In genomic region chr2:74414913-74415761, GRCh38 we compare ENCODE assay signal across 8 cellular contexts. TPM values are rescaled to one million over a fixed set of nuclear protein-coding genes. Genes with fewer than 3 reads are reported as not detected.
DNase-seq lines count a peak whose midpoint lies in the region; ATAC-seq and TF ChIP-seq lines count a peak whose summit lies in the region.

No MANE protein-coding gene starts in this region.

- H3K27me3 Mint-ChIP-seq in chondrocyte (ENCODE audit: low read depth): peaks cover 5% of the 10 kb centered on the region

- H3K27me3 ChIP-seq in mononuclear cell (ENCODE audit: insufficient read depth, low read length): no peaks in the 10 kb centered on the region

- no peak overlapping the region for H3K27ac Mint-ChIP-seq in chondrocyte (ENCODE audit: unreplicated experiment)

- ATAC-seq in GM21528 (IDR thresholded peaks at IDR 0.05; ENCODE audit: low FRiP score, unreplicated experiment) (no peak), GM18867 (IDR thresholded peaks at IDR 0.05; ENCODE audit: unreplicated experiment) (no peak)

- no peaks in the 10 kb centered on the region for H3K9me3 ChIP-seq in mononuclear cell (ENCODE audit: low read depth, low read length)

- no peaks in the 10 kb centered on the region for H3K4me1 Mint-ChIP-seq in chondrocyte (ENCODE audit: low read depth)

- peaks cover 40% of the 10 kb centered on the region for H3K4me1 ChIP-seq in mononuclear cell (ENCODE audit: insufficient read depth, low read length)

- peak; percentile 29; the same call in 1 of the 3 replicates for TF ChIP-seq CTCF in GM12872 (IDR thresholded peaks at IDR 0.05; ENCODE audit: insufficient read depth, low read depth, low read length)
- no peak for TF ChIP-seq CTCF in chondrocyte (IDR thresholded peaks at IDR 0.05)

- no peaks in the 10 kb centered on the region for H3K36me3 Mint-ChIP-seq in chondrocyte (ENCODE audit: low read depth)

- H3K9me3 Mint-ChIP-seq in chondrocyte (ENCODE audit: low read depth): no peaks in the 10 kb centered on the region

- no peak overlapping the region for H3K4me3 Mint-ChIP-seq in chondrocyte (ENCODE audit: unreplicated experiment)

- peak overlapping the region; percentile 38 for H3K4me3 ChIP-seq in mononuclear cell (ENCODE audit: low read length)

- peak; percentile 8 for DNase-seq in LHCN-M2 (ENCODE audit: low read depth)
- peak; percentile 14 for DNase-seq in effector CD8-positive, alpha-beta T cell (lab: John Stamatoyannopoulos, UW)
- DNase-seq in NCI-H2029 (lab: John Stamatoyannopoulos, UW): no peak
- DNase-seq in chondrocyte (ENCODE audit: low spot score): no peak

RNA-seq across cellular contexts. Expression of gene C2orf81, which starts 6.3 kb away (rescaled TPM):
- 0.63 and 1.5 TPM in 2 replicates for total RNA-seq in LHCN-M2 (2014; rRNA removed)
- polyA plus RNA-seq in LHCN-M2 (2012): 1.3 TPM
- 0.94 TPM for total RNA-seq in mononuclear cell
- total RNA-seq in chondrocyte: 1.3 to 3.4 TPM (median 1.5 TPM) in 3 replicates

RNA-seq across cellular contexts. Expression of gene WDR54, which starts 6.4 kb away (rescaled TPM):
- 40.0 and 55.8 TPM in 2 replicates for total RNA-seq in LHCN-M2 (2014; rRNA removed)
- polyA plus RNA-seq in LHCN-M2 (2012): 36.3 TPM
- total RNA-seq in mononuclear cell: 9.3 TPM
- total RNA-seq in chondrocyte: 10.4 to 11.2 TPM (median 11.0 TPM) in 3 replicates

RNA-seq across cellular contexts. Expression of gene RTKN, which starts 26.6 kb away (rescaled TPM):
- 36.2 and 51.4 TPM in 2 replicates for total RNA-seq in LHCN-M2 (2014; rRNA removed)
- polyA plus RNA-seq in LHCN-M2 (2012): 21.2 TPM
- 0.31 TPM for total RNA-seq in mononuclear cell
- total RNA-seq in chondrocyte: 18.3 to 32.4 TPM (median 20.4 TPM) in 3 replicates

RNA-seq across cellular contexts. Expression of gene DCTN1, which starts 35.0 kb away (rescaled TPM):
- total RNA-seq in LHCN-M2 (2014; rRNA removed): 117 and 126 TPM in 2 replicates
- polyA plus RNA-seq in LHCN-M2 (2012): 193 TPM
- 41.8 TPM for total RNA-seq in mononuclear cell
- 157 to 167 TPM (median 161 TPM) in 3 replicates for total RNA-seq in chondrocyte

RNA-seq across cellular contexts. Expression of gene INO80B, which starts 39.8 kb away (rescaled TPM):
- total RNA-seq in LHCN-M2 (2014; rRNA removed): 5.6 and 23.2 TPM in 2 replicates
- 26.3 TPM for polyA plus RNA-seq in LHCN-M2 (2012)
- 15.3 TPM for total RNA-seq in mononuclear cell
- total RNA-seq in chondrocyte: 23.2 to 35.0 TPM (median 24.3 TPM) in 3 replicates

Comparison
In these comparisons a context has a peak if more than half of its experiments do, and no peak if none do; other contexts are left out.
1. DNase-seq: peak in LHCN-M2 (single experiment) and effector CD8-positive, alpha-beta T cell (single experiment); none in NCI-H2029 (single experiment) and chondrocyte (single experiment).
2. RNA of gene RTKN, which starts 26.6 kb away (total RNA-seq): 36.2 to 51.4 TPM in LHCN-M2 and 18.3 to 32.4 TPM in chondrocyte; 0.31 TPM in mononuclear cell (single experiment); every median in the first group is over 10 times any median in the second.